ENCODE assay signal across 8 cellular contexts in genomic region chr7:77651544-77652162, GRCh38. TPM values are rescaled to one million over a fixed set of nuclear protein-coding genes. Genes with fewer than 3 reads are reported as not detected.
DNase-seq lines count a peak whose midpoint lies in the region; ATAC-seq and TF ChIP-seq lines count a peak whose summit lies in the region.

No MANE protein-coding gene starts in this region.

- H3K27me3 Mint-ChIP-seq in activated CD8-positive, alpha-beta T cell treated with anti-CD3 and anti-CD28 coated beads, Interleukin-2, amount 10 ng/mL, durations not matched to agents 7 days and 5 days (ENCODE audit: low read depth), result no peaks in the 10 kb centered on the region
- no peaks in the 10 kb centered on the region for H3K27me3 Mint-ChIP-seq in stimulated activated naive B cell treated with anti-CD40 and anti-IgM and Interleukin-4, amounts not matched to agents 10 μg/mL and 1 μg/mL and 100 μg/mL, for 72 hours

- DNase-seq in AG04450 (ENCODE audit: low read depth, low spot score), result no peak
- DNase-seq in EL, result peak; percentile 47
- peak; percentile 29 to 31 for DNase-seq in NCI-H1930 (lab: John Stamatoyannopoulos, UW)
- peak; percentile 63 for DNase-seq in activated CD8-positive, alpha-beta T cell treated with anti-CD3 and anti-CD28 coated beads, Interleukin-2, amount 10 ng/mL, durations not matched to agents 7 days and 5 days
- DNase-seq in hepatic stellate cell (ENCODE audit: low spot score), result peak; percentile 51
- DNase-seq in stimulated activated naive B cell treated with anti-CD40 and anti-IgM and Interleukin-4, amounts not matched to agents 10 μg/mL and 1 μg/mL and 100 μg/mL, for 72 hours, result peak; percentile 10
- DNase-seq in GF-D8 (lab: John Stamatoyannopoulos, UW), result no peak

- no peaks in the 10 kb centered on the region for H3K9me3 ChIP-seq in AG04450 (ENCODE audit: control insufficient read depth, insufficient read depth, low read length)

- no peaks in the 10 kb centered on the region for H3K27me3 ChIP-seq in AG04450 (ENCODE audit: control insufficient read depth, insufficient read depth, low read length)

- POLR2A ChIA-PET in AG04450 (lab: Yijun Ruan, JAX), result interaction anchor here (0.6 kb wide), 1 partner anchor 10 kb away, joined by 3 read pairs; no protein-coding TSS in a partner anchor
- POLR2A ChIA-PET in activated CD8-positive, alpha-beta T cell treated with anti-CD3 and anti-CD28 coated beads, Interleukin-2, amount 10 ng/mL, durations not matched to agents 7 days and 5 days (lab: Charles Lee), result interaction anchor here (0.7 to 0.9 kb wide), 2 partner anchors 107 to 142 kb away, joined by 3 read pairs; no protein-coding TSS in a partner anchor

- no peaks in the 10 kb centered on the region for H3K36me3 Mint-ChIP-seq in activated CD8-positive, alpha-beta T cell treated with anti-CD3 and anti-CD28 coated beads, Interleukin-2, amount 10 ng/mL, durations not matched to agents 7 days and 5 days (ENCODE audit: low read depth)
- peaks cover 8 to 11% of the 10 kb centered on the region in 2 donors for H3K36me3 Mint-ChIP-seq in stimulated activated naive B cell treated with anti-CD40 and anti-IgM and Interleukin-4, amounts not matched to agents 10 μg/mL and 1 μg/mL and 100 μg/mL, for 72 hours

- TF ChIP-seq CTCF in AG04450 (IDR thresholded peaks at IDR 0.05; ENCODE audit: low read depth, low read length), result peak; percentile 77

- CTCF ChIA-PET in AG04450 (lab: Charles Lee), result interaction anchor here (0.5 to 6.2 kb wide), 83 partner anchors 8 to 974 kb away, joined by 3 to 116 read pairs (median 4); partner anchors contain the start of genes PHTF2 and TMEM60
- CTCF ChIA-PET in activated CD8-positive, alpha-beta T cell treated with anti-CD3 and anti-CD28 coated beads, Interleukin-2, amount 10 ng/mL, durations not matched to agents 7 days and 5 days (lab: Charles Lee), result interaction anchor here (0.6 to 12.7 kb wide), 69 partner anchors 9 to 802 kb away, joined by 3 to 126 read pairs (median 4); partner anchors contain the start of genes PTPN12 and RSBN1L

- no peak overlapping the region for H3K27ac ChIP-seq in AG04450 (ENCODE audit: low read depth, low read length)

- no peaks in the 10 kb centered on the region for H3K4me1 Mint-ChIP-seq in activated CD8-positive, alpha-beta T cell treated with anti-CD3 and anti-CD28 coated beads, Interleukin-2, amount 10 ng/mL, durations not matched to agents 7 days and 5 days (ENCODE audit: low read depth)
- no peaks in the 10 kb centered on the region for H3K4me1 Mint-ChIP-seq in stimulated activated naive B cell treated with anti-CD40 and anti-IgM and Interleukin-4, amounts not matched to agents 10 μg/mL and 1 μg/mL and 100 μg/mL, for 72 hours

- H3K4me3 Mint-ChIP-seq in activated CD8-positive, alpha-beta T cell treated with anti-CD3 and anti-CD28 coated beads, Interleukin-2, amount 10 ng/mL, durations not matched to agents 7 days and 5 days, result no peak overlapping the region
- H3K4me3 Mint-ChIP-seq in stimulated activated naive B cell treated with anti-CD40 and anti-IgM and Interleukin-4, amounts not matched to agents 10 μg/mL and 1 μg/mL and 100 μg/mL, for 72 hours, result no peak overlapping the region

- no peak overlapping the region for H3K27ac Mint-ChIP-seq in activated CD8-positive, alpha-beta T cell treated with anti-CD3 and anti-CD28 coated beads, Interleukin-2, amount 10 ng/mL, durations not matched to agents 7 days and 5 days
- H3K27ac Mint-ChIP-seq in stimulated activated naive B cell treated with anti-CD40 and anti-IgM and Interleukin-4, amounts not matched to agents 10 μg/mL and 1 μg/mL and 100 μg/mL, for 72 hours, result no peak overlapping the region

- no peak overlapping the region for H3K4me3 ChIP-seq in AG04450 (ENCODE audit: low read depth, low read length)

- no peaks in the 10 kb centered on the region for H3K9me3 Mint-ChIP-seq in activated CD8-positive, alpha-beta T cell treated with anti-CD3 and anti-CD28 coated beads, Interleukin-2, amount 10 ng/mL, durations not matched to agents 7 days and 5 days (ENCODE audit: insufficient read depth)
- H3K9me3 Mint-ChIP-seq in stimulated activated naive B cell treated with anti-CD40 and anti-IgM and Interleukin-4, amounts not matched to agents 10 μg/mL and 1 μg/mL and 100 μg/mL, for 72 hours, result no peaks in the 10 kb centered on the region

- no peak for ATAC-seq in activated CD8-positive, alpha-beta T cell treated with anti-CD3 and anti-CD28 coated beads, Interleukin-2, amount 10 ng/mL, durations not matched to agents 7 days and 5 days
- ATAC-seq in stimulated activated naive B cell treated with anti-CD40 and anti-IgM and Interleukin-4, amounts not matched to agents 10 μg/mL and 1 μg/mL and 100 μg/mL, for 72 hours (replicated peaks), result peak in 1 of 2 donors; percentile 38
- no peak for ATAC-seq in GM18519 (IDR thresholded peaks at IDR 0.05; ENCODE audit: low FRiP score, unreplicated experiment)

RNA-seq across cellular contexts. Expression of gene RSBN1L, which starts 44.6 kb away (rescaled TPM):
- polyA plus RNA-seq in AG04450 (2011; rRNA removed), result 9.3 and 14.0 TPM in 2 replicates
- polyA minus RNA-seq in AG04450 (2011; rRNA and poly(A)+ RNA removed), result 12.9 and 21.0 TPM in 2 replicates
- total RNA-seq in activated CD8-positive, alpha-beta T cell treated with anti-CD3 and anti-CD28 coated beads, Interleukin-2, amount 10 ng/mL, durations not matched to agents 7 days and 5 days, result 10 to 100 TPM; 24.5 to 27.4 TPM

Comparison
In these comparisons a context has a peak if more than half of its experiments do, and no peak if none do; other contexts are left out.
1. DNase-seq: peak in EL (single experiment), NCI-H1930 (2 of 2), activated CD8-positive, alpha-beta T cell treated with anti-CD3 and anti-CD28 coated beads, Interleukin-2, amount 10 ng/mL, durations not matched to agents 7 days and 5 days (single experiment), hepatic stellate cell (single experiment) and stimulated activated naive B cell treated with anti-CD40 and anti-IgM and Interleukin-4, amounts not matched to agents 10 μg/mL and 1 μg/mL and 100 μg/mL, for 72 hours (single experiment); none in AG04450 (single experiment) and GF-D8 (single experiment).